Comparison of ENCODE assay signal across 14 cellular contexts in genomic region chr6:142156758-142157068, GRCh38. TPM values are rescaled to one million over a fixed set of nuclear protein-coding genes. Genes with fewer than 3 reads are reported as not detected.
"Had no signal": no experiment of that assay in that cellular context is flagged by ENCODE, and none has a peak within 500 bp of the region (broad histone marks: within the 10 kb centered on the region; RNA-seq: fewer than 3 reads in every experiment).

No MANE protein-coding gene starts in this region.

RNA-seq across cellular contexts. Expression of gene NMBR, which starts 9.8 kb away (rescaled TPM):
- total RNA-seq: activated B cell treated with CpG ODN at 0.5 μM for 24 hours; activated CD8-positive, alpha-beta T cell treated with anti-CD3 and anti-CD28 coated beads for 36 hours; activated T-cell treated with anti-CD3 and anti-CD28 coated beads, Interleukin-2, amount 50 U/mL, for 4 hours; activated T-helper 2 cell treated with anti-CD3 and anti-CD28 coated beads, Interferon-gamma antibody, Interleukin-2, Interleukin-4, amounts not matched to agents 10 μg/mL and 5 μg/mL and 100 μg/mL, durations not matched to agents 14 hours and 24 hours and 36 hours; left ventricle myocardium inferior; osteocyte; posterior vena cava; ureter had no signal
- polyA plus RNA-seq: hepatocyte, spleen had no signal

RNA-seq across cellular contexts. Expression of gene GJE1, which starts 24.0 kb away (rescaled TPM):
- total RNA-seq: activated B cell treated with CpG ODN at 0.5 μM for 24 hours; activated CD8-positive, alpha-beta T cell treated with anti-CD3 and anti-CD28 coated beads for 36 hours; activated T-cell treated with anti-CD3 and anti-CD28 coated beads, Interleukin-2, amount 50 U/mL, for 4 hours; activated T-helper 2 cell treated with anti-CD3 and anti-CD28 coated beads, Interferon-gamma antibody, Interleukin-2, Interleukin-4, amounts not matched to agents 10 μg/mL and 5 μg/mL and 100 μg/mL, durations not matched to agents 14 hours and 24 hours and 36 hours; breast epithelium; gastrocnemius medialis; hepatocyte; left ventricle myocardium inferior; lung; osteocyte; posterior vena cava; spleen; suprapubic skin; ureter had no signal
- polyA plus RNA-seq: hepatocyte, lung, spleen had no signal
